1 cellular context compared by ENCODE assay signal in the genomic region with DNA sequence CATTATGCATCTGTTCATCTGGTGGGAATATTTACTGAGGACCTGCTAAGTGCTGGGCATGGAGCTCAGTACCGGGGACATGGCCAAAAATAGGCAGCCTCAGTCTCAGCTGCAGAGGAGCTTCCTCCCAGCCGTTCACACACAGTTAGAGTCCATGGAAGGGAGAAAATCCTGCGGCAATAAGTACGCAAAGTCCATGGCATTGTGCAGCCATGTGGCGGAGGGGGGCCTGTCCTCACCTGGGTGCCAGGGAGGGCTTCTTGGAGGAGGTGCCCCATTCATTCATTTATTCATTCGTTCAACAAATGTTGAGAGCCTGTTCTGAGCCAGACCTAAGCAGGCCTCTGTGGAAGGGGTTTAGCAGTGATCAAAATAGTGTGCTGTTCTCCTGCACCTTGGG.
TF ChIP-seq lines count a peak whose summit lies in the region.

No MANE protein-coding gene starts in this region.

TF ChIP-seq in IMR-90, 13 proteins besides CTCF, POLR2A, EP300 and RAD21 (continued from another document):
- TF ChIP-seq, protein P1, sequence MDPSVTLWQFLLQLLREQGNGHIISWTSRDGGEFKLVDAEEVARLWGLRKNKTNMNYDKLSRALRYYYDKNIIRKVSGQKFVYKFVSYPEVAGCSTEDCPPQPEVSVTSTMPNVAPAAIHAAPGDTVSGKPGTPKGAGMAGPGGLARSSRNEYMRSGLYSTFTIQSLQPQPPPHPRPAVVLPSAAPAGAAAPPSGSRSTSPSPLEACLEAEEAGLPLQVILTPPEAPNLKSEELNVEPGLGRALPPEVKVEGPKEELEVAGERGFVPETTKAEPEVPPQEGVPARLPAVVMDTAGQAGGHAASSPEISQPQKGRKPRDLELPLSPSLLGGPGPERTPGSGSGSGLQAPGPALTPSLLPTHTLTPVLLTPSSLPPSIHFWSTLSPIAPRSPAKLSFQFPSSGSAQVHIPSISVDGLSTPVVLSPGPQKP (IDR thresholded peaks at IDR 0.05; ENCODE audit: borderline replicate concordance, low read depth, low read length): no peak
- TF ChIP-seq SMC3 (IDR thresholded peaks at IDR 0.05; ENCODE audit: low read depth, low read length): no peak
